20 cellular contexts compared by ENCODE assay signal in genomic region chr6:164230259-164230658, GRCh38.
"Had no signal": no experiment of that assay in that cellular context is flagged by ENCODE, and none has a peak within 500 bp of the region (broad histone marks: within the 10 kb centered on the region; RNA-seq: fewer than 3 reads in every experiment).

No MANE protein-coding gene starts in this region.

- H3K4me3 Mint-ChIP-seq: endodermal cell; memory B cell; mesothelial cell of epicardium; natural killer cell treated with Interleukin-12 subunit alpha and Interleukin-12 subunit beta and Interleukin-15 and Interleukin-18, amount 100 ng/mL, for 72 hours; neural progenitor cell; type B pancreatic cell had no signal

- H3K27me3 Mint-ChIP-seq: memory B cell; natural killer cell treated with Interleukin-12 subunit alpha and Interleukin-12 subunit beta and Interleukin-15 and Interleukin-18, amount 100 ng/mL, for 72 hours; type B pancreatic cell had no signal

- H3K36me3 Mint-ChIP-seq: memory B cell; mesothelial cell of epicardium; natural killer cell treated with Interleukin-12 subunit alpha and Interleukin-12 subunit beta and Interleukin-15 and Interleukin-18, amount 100 ng/mL, for 72 hours; neural progenitor cell; type B pancreatic cell had no signal

- DNase-seq: cerebellar nuclear complex; colonic mucosa; dermis blood vessel endothelial cell; effector CD4-positive, alpha-beta T cell; endodermal cell; gastrocnemius medialis; left lung; lower lobe of right lung; psoas muscle; stimulated activated CD4-positive, alpha-beta T cell treated with anti-CD3 and anti-CD28 coated beads, Interleukin-12 subunit alpha, Interleukin-12 subunit beta, amount 100 ng/mL, for 4 hours; stimulated activated CD4-positive, alpha-beta T cell treated with anti-CD3 and anti-CD28 coated beads, Interleukin-2, amount 100 ng/mL, for 48 hours; stimulated activated naive CD4-positive, alpha-beta T cell treated with Interleukin-2 at 50 U/mL for 16 hours; thyroid gland; uterus had no signal

- ATAC-seq: gastrocnemius medialis; left lung; lower lobe of right lung; natural killer cell treated with Interleukin-12 subunit alpha and Interleukin-12 subunit beta and Interleukin-15 and Interleukin-18, amount 100 ng/mL, for 72 hours; psoas muscle; sciatic nerve had no signal

- H3K27ac Mint-ChIP-seq: endodermal cell; memory B cell; mesothelial cell of epicardium; natural killer cell treated with Interleukin-12 subunit alpha and Interleukin-12 subunit beta and Interleukin-15 and Interleukin-18, amount 100 ng/mL, for 72 hours; neural progenitor cell; type B pancreatic cell had no signal

- H3K4me1 Mint-ChIP-seq: endodermal cell, memory B cell, mesothelial cell of epicardium had no signal
